ENCODE assay signal across 7 cellular contexts in the genomic region with DNA sequence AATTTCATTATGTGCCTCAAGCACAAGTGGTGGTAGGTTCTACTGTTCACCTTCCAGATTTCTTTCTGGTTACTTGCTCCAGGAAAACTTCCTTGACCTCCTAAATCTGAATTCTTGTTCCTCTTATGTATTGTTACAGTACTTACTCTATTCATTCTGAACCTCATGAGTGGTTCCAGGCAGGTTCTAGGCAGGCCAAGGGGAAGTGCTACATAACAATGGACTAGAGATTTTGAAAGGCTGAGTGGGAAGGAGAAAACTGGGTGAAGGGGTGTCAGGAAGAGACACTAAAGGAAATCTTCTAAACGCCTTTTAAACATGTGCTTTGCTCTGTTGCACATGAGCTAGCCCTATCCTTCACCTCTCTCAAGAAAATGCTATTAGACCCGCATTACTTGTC. TPM values are rescaled to one million over a fixed set of nuclear protein-coding genes. Genes with fewer than 3 reads are reported as not detected.
DNase-seq lines count a peak whose midpoint lies in the region; ATAC-seq and TF ChIP-seq lines count a peak whose summit lies in the region.

No MANE protein-coding gene starts in this region.

- H3K4me1 Mint-ChIP-seq in GM23338, result peaks cover 13% of the 10 kb centered on the region; the same call in 2 of the 3 replicates
- H3K4me1 Mint-ChIP-seq in endothelial cell (ENCODE audit: unreplicated experiment), result peaks cover 17% of the 10 kb centered on the region

- H4K20me1 ChIP-seq in GM23338 (replicated peaks; ENCODE audit: insufficient read depth) (0 out of 2 replicates have a peak, but pooled peaks cover 3% of the 10 kb centered on the region), PC-3 (ENCODE audit: low read length) (no peaks in the 10 kb centered on the region; the same call in 1 of the 2 replicates)

- H3K9me3 Mint-ChIP-seq in GM23338, result no peaks in the 10 kb centered on the region
- no peaks in the 10 kb centered on the region for H3K9me3 Mint-ChIP-seq in endothelial cell (ENCODE audit: unreplicated experiment)

- no peak overlapping the region; the same call in 1 of the 2 replicates for H3K27ac Mint-ChIP-seq in GM23338
- peak overlapping the region; percentile 87 for H3K27ac Mint-ChIP-seq in endothelial cell (ENCODE audit: unreplicated experiment)

- TF ChIP-seq CTCF in GM23338 (conservative IDR thresholded peaks at IDR 0.05; ENCODE audit: low read depth in 2 of 2) (no peak), PC-3 (conservative IDR thresholded peaks at IDR 0.05; ENCODE audit: low read depth, low read length) (no peak), endothelial cell (IDR thresholded peaks at IDR 0.05; ENCODE audit: unreplicated experiment) (no peak)

- intact Hi-C loops in PC-3 (cut with micrococcal nuclease), result loop anchor here (2.0 to 10.0 kb wide), 3 partner anchors 75 to 1099 kb away; a partner anchor contains a TSS

- H3K4me3 ChIP-seq in GM23338 (peak overlapping the region; percentile 65), PC-3 (ENCODE audit: low read length) (peak overlapping the region; percentile 93), rectal smooth muscle tissue (ENCODE audit: low read length) (peak overlapping the region; percentile 85)

- H2AFZ ChIP-seq in GM23338, result no peak overlapping the region
- H2AFZ ChIP-seq in PC-3 (ENCODE audit: low read length), result no peak overlapping the region

- H3K79me2 ChIP-seq in GM23338 (replicated peaks; ENCODE audit: insufficient read depth) (peaks cover 24% of the 10 kb centered on the region), PC-3 (ENCODE audit: low read length) (peaks cover 34% of the 10 kb centered on the region)

- no peaks in the 10 kb centered on the region for H3K9me3 ChIP-seq in PC-3 (ENCODE audit: low read length)

- CTCF ChIA-PET in PC-3 (lab: Charles Lee), result no interaction called here

- DNase-seq in GM23338 (ENCODE audit: low spot score) (peak; percentile 8), PC-3 (peak; percentile 35), endothelial cell (ENCODE audit: low spot score) (no peak), DMS153 treated with DMSO at 0.1 percent for 48 hours (lab: John Stamatoyannopoulos, UW; ENCODE audit: unreplicated experiment) (no peak), activated gamma-delta T cell treated with Interleukin-2 at 50 U/mL for 16 hours (no peak)

- ATAC-seq in GM23338 (no peak), PC-3 (no peak), GM19324 (IDR thresholded peaks at IDR 0.05; ENCODE audit: low FRiP score, unreplicated experiment) (no peak)

- peaks cover 50% of the 10 kb centered on the region for H3K36me3 Mint-ChIP-seq in GM23338 (ENCODE audit: low read depth)
- H3K36me3 Mint-ChIP-seq in endothelial cell (ENCODE audit: low read depth, unreplicated experiment), result peaks cover 19% of the 10 kb centered on the region

- peak overlapping the region; percentile 97 for H3K9ac ChIP-seq in PC-3 (ENCODE audit: low read length)
- H3K9ac ChIP-seq in rectal smooth muscle tissue (ENCODE audit: low read length), result no peak overlapping the region

- H3K36me3 ChIP-seq in GM23338 (ENCODE audit: insufficient read depth), result peaks cover 33% of the 10 kb centered on the region
- H3K36me3 ChIP-seq in PC-3 (ENCODE audit: low read depth, low read length), result peaks cover 23% of the 10 kb centered on the region
- H3K36me3 ChIP-seq in rectal smooth muscle tissue (ENCODE audit: control insufficient read depth, insufficient read depth, low read length), result peaks cover 13% of the 10 kb centered on the region

- H3K4me1 ChIP-seq in GM23338 (ENCODE audit: insufficient read depth) (peaks cover 8% of the 10 kb centered on the region), PC-3 (ENCODE audit: insufficient read depth, low read length) (peaks cover 22% of the 10 kb centered on the region), rectal smooth muscle tissue (ENCODE audit: control insufficient read depth, insufficient read depth, low read length) (no peaks in the 10 kb centered on the region)

- H3K27me3 Mint-ChIP-seq in GM23338 (ENCODE audit: insufficient read depth, low read depth, poor library complexity), result no peaks in the 10 kb centered on the region
- H3K27me3 Mint-ChIP-seq in endothelial cell (ENCODE audit: unreplicated experiment), result peaks cover 2% of the 10 kb centered on the region

- H3K9me2 ChIP-seq in GM23338 (ENCODE audit: insufficient read depth) (no peaks in the 10 kb centered on the region), PC-3 (replicated peaks; ENCODE audit: low read length) (no peaks in the 10 kb centered on the region)

- H3K4me2 ChIP-seq in GM23338, result peak overlapping the region; percentile 87
- peak overlapping the region; percentile 94 for H3K4me2 ChIP-seq in PC-3 (ENCODE audit: low read length)

- no peaks in the 10 kb centered on the region for H3K27me3 ChIP-seq in GM23338 (ENCODE audit: insufficient read depth)
- H3K27me3 ChIP-seq in PC-3 (ENCODE audit: low read length), result no peaks in the 10 kb centered on the region
- no peaks in the 10 kb centered on the region for H3K27me3 ChIP-seq in rectal smooth muscle tissue (ENCODE audit: control insufficient read depth, insufficient read depth, low read length)

- H3K4me3 Mint-ChIP-seq in GM23338, result peak overlapping the region; percentile 91
- H3K4me3 Mint-ChIP-seq in endothelial cell (ENCODE audit: unreplicated experiment), result peak overlapping the region; percentile 91

- H3K27ac ChIP-seq in GM23338 (ENCODE audit: low read depth) (no peak overlapping the region), PC-3 (ENCODE audit: low read length) (peak overlapping the region; percentile 85), rectal smooth muscle tissue (ENCODE audit: low read depth, low read length) (no peak overlapping the region)

- no peaks in the 10 kb centered on the region; the same call in 1 of the 2 replicates for H3F3A ChIP-seq in GM23338 (replicated peaks; ENCODE audit: low read depth)
- no peaks in the 10 kb centered on the region for H3F3A ChIP-seq in PC-3 (ENCODE audit: low read length, unreplicated experiment)

- POLR2A ChIA-PET in PC-3 (lab: Charles Lee; ENCODE audit: unreplicated experiment), result no interaction called here

- no TSS peak for BruUV-seq in PC-3 (replicated peaks; lab: Mats Ljungman, UMichigan)

TF ChIP-seq in GM23338, 12 proteins besides CTCF, POLR2A, EP300 and RAD21 (continues in another document):
- TF ChIP-seq POLR2AphosphoS5 (IDR thresholded peaks at IDR 0.05; ENCODE audit: low read depth), result no peak
- TF ChIP-seq ZNF114 (CRISPR knock-in tag; IDR thresholded peaks at IDR 0.05), result no peak
- TF ChIP-seq, protein P1, sequence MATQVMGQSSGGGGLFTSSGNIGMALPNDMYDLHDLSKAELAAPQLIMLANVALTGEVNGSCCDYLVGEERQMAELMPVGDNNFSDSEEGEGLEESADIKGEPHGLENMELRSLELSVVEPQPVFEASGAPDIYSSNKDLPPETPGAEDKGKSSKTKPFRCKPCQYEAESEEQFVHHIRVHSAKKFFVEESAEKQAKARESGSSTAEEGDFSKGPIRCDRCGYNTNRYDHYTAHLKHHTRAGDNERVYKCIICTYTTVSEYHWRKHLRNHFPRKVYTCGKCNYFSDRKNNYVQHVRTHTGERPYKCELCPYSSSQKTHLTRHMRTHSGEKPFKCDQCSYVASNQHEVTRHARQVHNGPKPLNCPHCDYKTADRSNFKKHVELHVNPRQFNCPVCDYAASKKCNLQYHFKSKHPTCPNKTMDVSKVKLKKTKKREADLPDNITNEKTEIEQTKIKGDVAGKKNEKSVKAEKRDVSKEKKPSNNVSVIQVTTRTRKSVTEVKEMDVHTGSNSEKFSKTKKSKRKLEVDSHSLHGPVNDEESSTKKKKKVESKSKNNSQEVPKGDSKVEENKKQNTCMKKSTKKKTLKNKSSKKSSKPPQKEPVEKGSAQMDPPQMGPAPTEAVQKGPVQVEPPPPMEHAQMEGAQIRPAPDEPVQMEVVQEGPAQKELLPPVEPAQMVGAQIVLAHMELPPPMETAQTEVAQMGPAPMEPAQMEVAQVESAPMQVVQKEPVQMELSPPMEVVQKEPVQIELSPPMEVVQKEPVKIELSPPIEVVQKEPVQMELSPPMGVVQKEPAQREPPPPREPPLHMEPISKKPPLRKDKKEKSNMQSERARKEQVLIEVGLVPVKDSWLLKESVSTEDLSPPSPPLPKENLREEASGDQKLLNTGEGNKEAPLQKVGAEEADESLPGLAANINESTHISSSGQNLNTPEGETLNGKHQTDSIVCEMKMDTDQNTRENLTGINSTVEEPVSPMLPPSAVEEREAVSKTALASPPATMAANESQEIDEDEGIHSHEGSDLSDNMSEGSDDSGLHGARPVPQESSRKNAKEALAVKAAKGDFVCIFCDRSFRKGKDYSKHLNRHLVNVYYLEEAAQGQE (IDR thresholded peaks at IDR 0.05; ENCODE audit: unreplicated experiment), result no peak
- TF ChIP-seq STAT1 (IDR thresholded peaks at IDR 0.05; ENCODE audit: unreplicated experiment), result no peak
- TF ChIP-seq JUNB (IDR thresholded peaks at IDR 0.05; ENCODE audit: unreplicated experiment), result no peak
- TF ChIP-seq, protein P2, sequence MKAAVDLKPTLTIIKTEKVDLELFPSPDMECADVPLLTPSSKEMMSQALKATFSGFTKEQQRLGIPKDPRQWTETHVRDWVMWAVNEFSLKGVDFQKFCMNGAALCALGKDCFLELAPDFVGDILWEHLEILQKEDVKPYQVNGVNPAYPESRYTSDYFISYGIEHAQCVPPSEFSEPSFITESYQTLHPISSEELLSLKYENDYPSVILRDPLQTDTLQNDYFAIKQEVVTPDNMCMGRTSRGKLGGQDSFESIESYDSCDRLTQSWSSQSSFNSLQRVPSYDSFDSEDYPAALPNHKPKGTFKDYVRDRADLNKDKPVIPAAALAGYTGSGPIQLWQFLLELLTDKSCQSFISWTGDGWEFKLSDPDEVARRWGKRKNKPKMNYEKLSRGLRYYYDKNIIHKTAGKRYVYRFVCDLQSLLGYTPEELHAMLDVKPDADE (IDR thresholded peaks at IDR 0.05), result no peak
- no peak for TF ChIP-seq NANOG (IDR thresholded peaks at IDR 0.05; ENCODE audit: borderline replicate concordance)
- no peak for TF ChIP-seq ZNF331 (CRISPR knock-in tag; IDR thresholded peaks at IDR 0.05; ENCODE audit: low read depth)
- TF ChIP-seq EZH2 (IDR thresholded peaks at IDR 0.05; ENCODE audit: low read depth, unreplicated experiment), result no peak

RNA-seq across cellular contexts. Expression of a gene that starts 1.6 kb away (rescaled TPM):
- 67.1 and 73.0 TPM in 2 replicates for total RNA-seq in GM23338 (2014; rRNA removed; shearing (Covaris generic))
- polyA plus RNA-seq in GM23338 (2016; fragmentation: Nextera tagmentation; extraction: Ambion mirVana), result 70.1 and 76.7 TPM in 2 replicates
- total RNA-seq in PC-3 (2014; rRNA removed) (31.4 and 37.4 TPM in 2 replicates), endothelial cell (ENCODE audit: unreplicated experiment) (29.0 TPM)

Comparison
In these comparisons a context has a peak if more than half of its experiments do, and no peak if none do; other contexts are left out.
1. DNase-seq: peak in GM23338 (single experiment) and PC-3 (single experiment); none in endothelial cell (single experiment), DMS153 treated with DMSO at 0.1 percent for 48 hours (single experiment) and activated gamma-delta T cell treated with Interleukin-2 at 50 U/mL for 16 hours (single experiment).
2. Peak in every context shown above with its lines, with median percentiles within 50 percentile points of each other: H3K4me3 ChIP-seq.